In the genomic region with DNA sequence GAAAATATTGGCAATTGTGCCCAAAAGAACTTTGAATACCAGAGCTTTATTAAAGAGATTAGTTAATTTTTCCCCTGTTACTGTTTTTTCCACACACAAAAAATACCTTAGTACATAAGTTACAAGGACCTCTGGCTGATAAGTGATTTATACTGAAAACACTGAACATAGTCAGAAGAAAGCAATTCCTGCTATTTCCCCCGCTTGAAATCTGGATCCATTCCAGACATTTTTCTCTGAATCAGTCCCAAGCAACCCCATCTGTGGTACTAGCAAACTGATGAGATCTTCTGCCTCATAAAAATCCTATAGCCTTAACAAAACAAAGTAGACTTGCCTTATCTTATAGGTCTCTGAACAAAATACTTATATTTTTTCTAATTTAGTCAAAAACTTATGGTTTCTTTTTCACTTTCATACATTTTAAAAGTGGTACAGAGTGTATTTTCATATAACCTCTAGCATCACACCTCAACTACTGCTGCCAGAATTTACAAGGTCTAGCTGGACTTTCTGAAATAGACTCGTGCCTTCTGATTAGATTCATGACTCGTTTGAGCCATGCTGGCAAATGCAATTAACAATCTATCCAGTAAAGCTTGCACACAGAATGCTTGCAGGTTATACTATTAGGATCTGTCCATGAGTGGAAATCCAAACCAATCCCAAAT, we compare ENCODE assay signal across 13 cellular contexts.
DNase-seq lines count a peak whose midpoint lies in the region; ATAC-seq, FAIRE-seq and TF ChIP-seq lines count a peak whose summit lies in the region.
"Had no signal": no experiment of that assay in that cellular context is flagged by ENCODE, and none has a peak within 500 bp of the region (broad histone marks: within the 10 kb centered on the region; RNA-seq: fewer than 3 reads in every experiment).

No MANE protein-coding gene starts in this region.

- no peaks in the 10 kb centered on the region for H3K36me3 Mint-ChIP-seq in activated T-cell treated with anti-CD3 and anti-CD28 coated beads, Interleukin-2, amount 50 U/mL, for 4 hours (ENCODE audit: insufficient read depth)
- H3K36me3 Mint-ChIP-seq: naive thymus-derived CD8-positive, alpha-beta T cell had no signal

- H3K4me1 ChIP-seq in right atrium auricular region, result no peaks in the 10 kb centered on the region
- H3K4me1 ChIP-seq in adipocyte (ENCODE audit: control insufficient read depth, insufficient read depth, low read length), result peaks cover 18% of the 10 kb centered on the region
- H3K4me1 ChIP-seq in foreskin keratinocyte, result no peaks in the 10 kb centered on the region

- DNase-seq in left cardiac atrium (no peak), right atrium auricular region (ENCODE audit: low spot score) (no peak), adipocyte (ENCODE audit: low read depth) (peak; percentile 87), foreskin keratinocyte (peak; percentile 10 to 78), urothelium cell line (ENCODE audit: low spot score) (peak; percentile 37), NAMALWA (ENCODE audit: low spot score) (no peak)
- DNase-seq in activated T-cell treated with anti-CD3 and anti-CD28 coated beads, Interleukin-2, amount 50 U/mL, for 4 hours, result no peak
- DNase-seq: activated CD4-positive, CD25-positive, alpha-beta regulatory T cell treated with anti-CD3 and anti-CD28 coated beads, Interleukin-2, amount 50 U/mL, for 72 hours; effector CD4-positive, alpha-beta T cell; Kasumi-1; naive thymus-derived CD8-positive, alpha-beta T cell had no signal

- ATAC-seq in left cardiac atrium, result peak; percentile 44 to 69
- ATAC-seq in foreskin keratinocyte, result no peak
- ATAC-seq in activated T-cell treated with anti-CD3 and anti-CD28 coated beads, Interleukin-2, amount 50 U/mL, for 4 hours, result no peak
- no peak for ATAC-seq in HG02840 (IDR thresholded peaks at IDR 0.05; ENCODE audit: low FRiP score, unreplicated experiment)
- ATAC-seq: naive thymus-derived CD8-positive, alpha-beta T cell had no signal

- no peak overlapping the region for H3K4me3 ChIP-seq in right atrium auricular region
- H3K4me3 ChIP-seq in adipocyte (ENCODE audit: low read length), result no peak overlapping the region

- H3K9me3 Mint-ChIP-seq in activated T-cell treated with anti-CD3 and anti-CD28 coated beads, Interleukin-2, amount 50 U/mL, for 4 hours, result peaks cover 6% of the 10 kb centered on the region

- H3K9me3 ChIP-seq in right atrium auricular region (no peaks in the 10 kb centered on the region), adipocyte (ENCODE audit: control insufficient read depth, low read length) (no peaks in the 10 kb centered on the region)

- H3K27me3 ChIP-seq in right atrium auricular region, result no peaks in the 10 kb centered on the region
- H3K27me3 ChIP-seq in adipocyte (replicated peaks; ENCODE audit: control insufficient read depth, insufficient read depth, low read length), result no peaks in the 10 kb centered on the region
- no peaks in the 10 kb centered on the region for H3K27me3 ChIP-seq in foreskin keratinocyte

- no peaks in the 10 kb centered on the region for H3K4me1 Mint-ChIP-seq in activated T-cell treated with anti-CD3 and anti-CD28 coated beads, Interleukin-2, amount 50 U/mL, for 4 hours (ENCODE audit: low read depth)
- H3K4me1 Mint-ChIP-seq: B cell; naive thymus-derived CD8-positive, alpha-beta T cell had no signal

- intact Hi-C loops in left cardiac atrium (cut with DNase I), result no loop called here

- H3K9ac ChIP-seq in adipocyte (ENCODE audit: low read length), result peak overlapping the region; percentile 16

- FAIRE-seq in urothelium cell line (lab: Jason Lieb, UNC), result no peak

- no peak overlapping the region for H3K4me3 Mint-ChIP-seq in activated T-cell treated with anti-CD3 and anti-CD28 coated beads, Interleukin-2, amount 50 U/mL, for 4 hours
- H3K4me3 Mint-ChIP-seq: B cell; naive thymus-derived CD8-positive, alpha-beta T cell had no signal

- H3K27ac ChIP-seq in right atrium auricular region (no peak overlapping the region), foreskin keratinocyte (no peak overlapping the region)

- TF ChIP-seq CTCF in right atrium auricular region (IDR thresholded peaks at IDR 0.05) (no peak), foreskin keratinocyte (conservative IDR thresholded peaks at IDR 0.05) (no peak)

- no peaks in the 10 kb centered on the region for H3K27me3 Mint-ChIP-seq in activated T-cell treated with anti-CD3 and anti-CD28 coated beads, Interleukin-2, amount 50 U/mL, for 4 hours (ENCODE audit: low read depth)
- H3K27me3 Mint-ChIP-seq: B cell had no signal

- H3K36me3 ChIP-seq in right atrium auricular region, result no peaks in the 10 kb centered on the region
- no peaks in the 10 kb centered on the region for H3K36me3 ChIP-seq in adipocyte (ENCODE audit: control insufficient read depth, insufficient read depth, low read length, severe bottlenecking)

Comparison
In these comparisons a context has a peak if more than half of its experiments do, and no peak if none do; other contexts are left out.
1. ATAC-seq: peak in left cardiac atrium (2 of 2); none in foreskin keratinocyte (single experiment), activated T-cell treated with anti-CD3 and anti-CD28 coated beads, Interleukin-2, amount 50 U/mL, for 4 hours (0 of 2) and HG02840 (single experiment).
2. DNase-seq: peak in adipocyte (single experiment), foreskin keratinocyte (2 of 2) and urothelium cell line (single experiment); none in left cardiac atrium (single experiment), right atrium auricular region (single experiment), activated T-cell treated with anti-CD3 and anti-CD28 coated beads, Interleukin-2, amount 50 U/mL, for 4 hours (single experiment) and NAMALWA (single experiment).